12 cellular contexts compared by ENCODE assay signal in the genomic region with DNA sequence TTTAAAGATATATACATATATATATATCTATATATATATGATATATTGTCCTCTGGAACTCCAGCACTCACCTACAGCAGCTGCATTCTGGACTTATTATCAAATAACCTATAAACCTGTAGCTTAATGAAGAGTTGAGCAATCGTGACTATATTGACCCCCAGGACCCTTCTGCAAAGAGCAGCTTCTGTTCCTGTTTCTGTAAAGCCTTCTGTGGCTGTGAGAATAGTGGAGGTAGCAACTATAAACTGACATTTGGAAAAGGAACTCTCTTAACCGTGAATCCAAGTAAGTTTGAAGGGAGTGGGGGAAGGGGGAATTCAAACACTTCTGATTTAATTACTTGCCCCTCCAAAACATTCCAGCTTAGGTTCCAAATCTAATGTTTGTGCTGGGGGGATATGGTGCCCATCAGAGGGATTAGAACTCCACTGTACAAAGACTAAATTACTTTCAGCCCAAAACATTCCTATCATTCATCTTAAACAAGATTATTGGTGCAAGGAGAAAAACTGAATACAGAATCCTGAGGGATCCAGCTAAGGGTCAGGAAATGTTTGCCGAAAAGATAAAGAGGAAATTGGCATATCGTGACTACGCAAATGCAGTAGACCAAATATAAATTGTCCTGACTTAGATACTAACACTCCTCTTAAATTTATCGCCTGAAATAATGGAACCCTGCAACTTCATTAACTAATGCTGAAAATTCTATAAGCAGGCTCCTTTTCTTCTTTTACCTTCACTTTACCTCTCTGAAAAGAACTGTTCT.
DNase-seq lines count a peak whose midpoint lies in the region; ATAC-seq and TF ChIP-seq lines count a peak whose summit lies in the region.
"Had no signal": no experiment of that assay in that cellular context is flagged by ENCODE, and none has a peak within 500 bp of the region (broad histone marks: within the 10 kb centered on the region; RNA-seq: fewer than 3 reads in every experiment).

No MANE protein-coding gene starts in this region.

- POLR2A ChIA-PET in activated CD4-positive, alpha-beta T cell treated with anti-CD3 and anti-CD28 coated beads, Interleukin-2, amount 10 ng/mL, durations not matched to agents 7 days and 5 days (lab: Charles Lee) = interaction anchor here (0.6 kb wide), 1 partner anchor 443 kb away, joined by 3 read pairs; no protein-coding TSS in a partner anchor
- POLR2A ChIA-PET in activated CD4-positive, alpha-beta memory T cell treated with anti-CD3 and anti-CD28 coated beads for 36 hours (lab: Charles Lee) = interaction anchor here (1.3 to 29.3 kb wide), 2 partner anchors 13 to 26 kb away, joined by 5 to 639 read pairs; no protein-coding TSS in a partner anchor

- no peaks in the 10 kb centered on the region for H3K27me3 Mint-ChIP-seq in activated CD4-positive, alpha-beta T cell treated with anti-CD3 and anti-CD28 coated beads, Interleukin-2, amount 10 ng/mL, durations not matched to agents 7 days and 5 days
- H3K27me3 Mint-ChIP-seq in activated CD4-positive, alpha-beta memory T cell treated with anti-CD3 and anti-CD28 coated beads for 36 hours = no peaks in the 10 kb centered on the region
- no peaks in the 10 kb centered on the region for H3K27me3 Mint-ChIP-seq in natural killer cell (ENCODE audit: low read depth in 2 of 2)

- H3K27ac Mint-ChIP-seq in activated CD4-positive, alpha-beta T cell treated with anti-CD3 and anti-CD28 coated beads, Interleukin-2, amount 10 ng/mL, durations not matched to agents 7 days and 5 days = peak overlapping the region; percentile 93
- peak overlapping the region; percentile 98 for H3K27ac Mint-ChIP-seq in activated CD4-positive, alpha-beta memory T cell treated with anti-CD3 and anti-CD28 coated beads for 36 hours
- peak overlapping the region; percentile 80 to 89 for H3K27ac Mint-ChIP-seq in natural killer cell
- H3K27ac Mint-ChIP-seq: type B pancreatic cell had no signal

- H3K4me3 Mint-ChIP-seq in activated CD4-positive, alpha-beta T cell treated with anti-CD3 and anti-CD28 coated beads, Interleukin-2, amount 10 ng/mL, durations not matched to agents 7 days and 5 days = peak overlapping the region; percentile 85
- peak overlapping the region; percentile 87 for H3K4me3 Mint-ChIP-seq in activated CD4-positive, alpha-beta memory T cell treated with anti-CD3 and anti-CD28 coated beads for 36 hours
- peak overlapping the region; percentile 82 for H3K4me3 Mint-ChIP-seq in natural killer cell
- H3K4me3 Mint-ChIP-seq: type B pancreatic cell had no signal

- no peak for TF ChIP-seq CTCF in natural killer cell (IDR thresholded peaks at IDR 0.05)

- intact Hi-C loops in activated CD4-positive, alpha-beta memory T cell treated with anti-CD3 and anti-CD28 coated beads for 36 hours (cut with micrococcal nuclease) = no loop called here
- intact Hi-C loops in natural killer cell (cut with micrococcal nuclease) = loop anchor here (5.0 kb wide), 1 partner anchor 36 kb away; no protein-coding TSS in a partner anchor

- CTCF ChIA-PET in activated CD4-positive, alpha-beta T cell treated with anti-CD3 and anti-CD28 coated beads, Interleukin-2, amount 10 ng/mL, durations not matched to agents 7 days and 5 days (lab: Charles Lee) = no interaction called here
- CTCF ChIA-PET in activated CD4-positive, alpha-beta memory T cell treated with anti-CD3 and anti-CD28 coated beads for 36 hours (lab: Charles Lee) = interaction anchor here (0.9 to 1.1 kb wide), 2 partner anchors 9 to 28 kb away, joined by 4 read pairs; no protein-coding TSS in a partner anchor

- ATAC-seq in natural killer cell = no peak
- ATAC-seq in HG02623 (IDR thresholded peaks at IDR 0.05; ENCODE audit: unreplicated experiment) = no peak
- ATAC-seq in HG03457 (IDR thresholded peaks at IDR 0.05; ENCODE audit: unreplicated experiment) = no peak

- in situ Hi-C loops in KBM-7 (cut with MboI; ENCODE audit: low pct_unique_long_range_greater_than_20kb, low sequenced_read_pairs) = loop anchor here (10.0 kb wide), 1 partner anchor 62 kb away; no protein-coding TSS in a partner anchor

- H3K36me3 Mint-ChIP-seq in activated CD4-positive, alpha-beta T cell treated with anti-CD3 and anti-CD28 coated beads, Interleukin-2, amount 10 ng/mL, durations not matched to agents 7 days and 5 days (ENCODE audit: low read depth) = peaks cover 40% of the 10 kb centered on the region
- H3K36me3 Mint-ChIP-seq in activated CD4-positive, alpha-beta memory T cell treated with anti-CD3 and anti-CD28 coated beads for 36 hours = peaks cover 40% of the 10 kb centered on the region
- H3K36me3 Mint-ChIP-seq in natural killer cell = peaks cover 15% of the 10 kb centered on the region
- H3K36me3 Mint-ChIP-seq: type B pancreatic cell had no signal

- no peak for DNase-seq in activated CD4-positive, alpha-beta T cell treated with anti-CD3 and anti-CD28 coated beads, Interleukin-2, amount 10 ng/mL, durations not matched to agents 7 days and 5 days
- DNase-seq in activated CD4-positive, alpha-beta T cell treated with anti-CD3 and anti-CD28 coated beads, Interleukin-2, amount 50 U/mL, for 4 hours = no peak
- DNase-seq in KBM-7 (peak; percentile 59), natural killer cell (no peak), COR-L47 (lab: John Stamatoyannopoulos, UW) (no peak)
- DNase-seq in activated CD4-positive, alpha-beta memory T cell treated with anti-CD3 and anti-CD28 coated beads for 36 hours = no peak
- DNase-seq: DMS 273 treated with DMSO at 0.1 percent for 48 hours, NCI-H1694, NCI-H526 had no signal

- no peaks in the 10 kb centered on the region for H3K9me3 Mint-ChIP-seq in activated CD4-positive, alpha-beta T cell treated with anti-CD3 and anti-CD28 coated beads, Interleukin-2, amount 10 ng/mL, durations not matched to agents 7 days and 5 days
- H3K9me3 Mint-ChIP-seq in activated CD4-positive, alpha-beta memory T cell treated with anti-CD3 and anti-CD28 coated beads for 36 hours = no peaks in the 10 kb centered on the region
- no peaks in the 10 kb centered on the region for H3K9me3 Mint-ChIP-seq in natural killer cell
- H3K9me3 Mint-ChIP-seq: type B pancreatic cell had no signal

- H3K4me1 Mint-ChIP-seq in activated CD4-positive, alpha-beta T cell treated with anti-CD3 and anti-CD28 coated beads, Interleukin-2, amount 10 ng/mL, durations not matched to agents 7 days and 5 days = peaks cover 1% of the 10 kb centered on the region
- no peaks in the 10 kb centered on the region for H3K4me1 Mint-ChIP-seq in activated CD4-positive, alpha-beta memory T cell treated with anti-CD3 and anti-CD28 coated beads for 36 hours (ENCODE audit: low read depth)
- H3K4me1 Mint-ChIP-seq in natural killer cell = peaks cover 96 to 97% of the 10 kb centered on the region in 2 donors
